In genomic region chr19:9834726-9835506, GRCh38 we compare ENCODE assay signal across 8 cellular contexts. TPM values are rescaled to one million over a fixed set of nuclear protein-coding genes. Genes with fewer than 3 reads are reported as not detected.
DNase-seq lines count a peak whose midpoint lies in the region; ATAC-seq and TF ChIP-seq lines count a peak whose summit lies in the region.

TSS of gene PIN1 (plus strand) at chr19:9835318. CDS start at chr19:9835345, 27 bp downstream.

- peak within 1 kb of the TSS; percentile 91 for H3K27ac Mint-ChIP-seq in activated T-cell treated with anti-CD3 and anti-CD28 coated beads, Interleukin-2, amount 50 U/mL, for 24 hours

- H3K9ac ChIP-seq in mucosa of stomach (ENCODE audit: low read length) = peak within 1 kb of the TSS; percentile 44

- peaks cover 25% of the 10 kb centered on the region for H3K4me1 Mint-ChIP-seq in activated T-cell treated with anti-CD3 and anti-CD28 coated beads, Interleukin-2, amount 50 U/mL, for 24 hours (ENCODE audit: low read depth)

- peak within 1 kb of the TSS; percentile 89 for H3K4me3 Mint-ChIP-seq in activated T-cell treated with anti-CD3 and anti-CD28 coated beads, Interleukin-2, amount 50 U/mL, for 24 hours

- H3K9me3 Mint-ChIP-seq in activated T-cell treated with anti-CD3 and anti-CD28 coated beads, Interleukin-2, amount 50 U/mL, for 24 hours = no peaks in the 10 kb centered on the region

- no peaks in the 10 kb centered on the region for H3K27me3 ChIP-seq in mucosa of stomach (ENCODE audit: control insufficient read depth, insufficient read depth, low read length)

- peak; percentile 88 for ATAC-seq in GM21717 (IDR thresholded peaks at IDR 0.05; ENCODE audit: unreplicated experiment)

- H3K36me3 ChIP-seq in mucosa of stomach (ENCODE audit: control insufficient read depth, insufficient read depth, low read length) = no peaks in the 10 kb centered on the region

- H3K27me3 Mint-ChIP-seq in activated T-cell treated with anti-CD3 and anti-CD28 coated beads, Interleukin-2, amount 50 U/mL, for 24 hours = no peaks in the 10 kb centered on the region

- peaks cover 48% of the 10 kb centered on the region for H3K36me3 Mint-ChIP-seq in activated T-cell treated with anti-CD3 and anti-CD28 coated beads, Interleukin-2, amount 50 U/mL, for 24 hours (ENCODE audit: low read depth)

- peak; percentile 54 for TF ChIP-seq POLR2A in erythroblast (IDR thresholded peaks at IDR 0.05; ENCODE audit: low read length)

- H3K9me3 ChIP-seq in mucosa of stomach (ENCODE audit: control insufficient read depth, low read length) = no peaks in the 10 kb centered on the region

- DNase-seq in DMS79 (lab: John Stamatoyannopoulos, UW) (peak; percentile 94), KG1 (lab: John Stamatoyannopoulos, UW) (peak; percentile 97), erythroblast (lab: John Stamatoyannopoulos, UW) (peak; percentile 99 to 100)
- peak; percentile 99 for DNase-seq in activated T-cell treated with anti-CD3 and anti-CD28 coated beads, Interleukin-2, amount 50 U/mL, for 24 hours
- peak; percentile 94 to 98 for DNase-seq in stimulated activated CD8-positive, alpha-beta memory T cell treated with anti-CD3 and anti-CD28 coated beads, Interleukin-7, amount 100 ng/mL, for 1 hour (ENCODE audit: low read depth in 2 of 2)

- H3K4me3 ChIP-seq in mucosa of stomach (ENCODE audit: low read length) = peak within 1 kb of the TSS; percentile 69

- H3K4me1 ChIP-seq in mucosa of stomach (ENCODE audit: control insufficient read depth, insufficient read depth, low read length) = peaks cover 9% of the 10 kb centered on the region

TF ChIP-seq in PFSK-1, 5 proteins besides CTCF, POLR2A, EP300 and RAD21:
- TF ChIP-seq, protein P1, sequence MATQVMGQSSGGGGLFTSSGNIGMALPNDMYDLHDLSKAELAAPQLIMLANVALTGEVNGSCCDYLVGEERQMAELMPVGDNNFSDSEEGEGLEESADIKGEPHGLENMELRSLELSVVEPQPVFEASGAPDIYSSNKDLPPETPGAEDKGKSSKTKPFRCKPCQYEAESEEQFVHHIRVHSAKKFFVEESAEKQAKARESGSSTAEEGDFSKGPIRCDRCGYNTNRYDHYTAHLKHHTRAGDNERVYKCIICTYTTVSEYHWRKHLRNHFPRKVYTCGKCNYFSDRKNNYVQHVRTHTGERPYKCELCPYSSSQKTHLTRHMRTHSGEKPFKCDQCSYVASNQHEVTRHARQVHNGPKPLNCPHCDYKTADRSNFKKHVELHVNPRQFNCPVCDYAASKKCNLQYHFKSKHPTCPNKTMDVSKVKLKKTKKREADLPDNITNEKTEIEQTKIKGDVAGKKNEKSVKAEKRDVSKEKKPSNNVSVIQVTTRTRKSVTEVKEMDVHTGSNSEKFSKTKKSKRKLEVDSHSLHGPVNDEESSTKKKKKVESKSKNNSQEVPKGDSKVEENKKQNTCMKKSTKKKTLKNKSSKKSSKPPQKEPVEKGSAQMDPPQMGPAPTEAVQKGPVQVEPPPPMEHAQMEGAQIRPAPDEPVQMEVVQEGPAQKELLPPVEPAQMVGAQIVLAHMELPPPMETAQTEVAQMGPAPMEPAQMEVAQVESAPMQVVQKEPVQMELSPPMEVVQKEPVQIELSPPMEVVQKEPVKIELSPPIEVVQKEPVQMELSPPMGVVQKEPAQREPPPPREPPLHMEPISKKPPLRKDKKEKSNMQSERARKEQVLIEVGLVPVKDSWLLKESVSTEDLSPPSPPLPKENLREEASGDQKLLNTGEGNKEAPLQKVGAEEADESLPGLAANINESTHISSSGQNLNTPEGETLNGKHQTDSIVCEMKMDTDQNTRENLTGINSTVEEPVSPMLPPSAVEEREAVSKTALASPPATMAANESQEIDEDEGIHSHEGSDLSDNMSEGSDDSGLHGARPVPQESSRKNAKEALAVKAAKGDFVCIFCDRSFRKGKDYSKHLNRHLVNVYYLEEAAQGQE (IDR thresholded peaks at IDR 0.05; ENCODE audit: insufficient read depth in 1 of 2, low read depth in 2 of 2, low read length in 2 of 2) = no peak
- TF ChIP-seq TAF1 (IDR thresholded peaks at IDR 0.05; ENCODE audit: borderline replicate concordance, insufficient read depth, low read length) = peak; percentile 81; the same call in 1 of the 2 replicates
- peak; percentile 84 for TF ChIP-seq FOXP2 (optimal IDR thresholded peaks at IDR 0.05; ENCODE audit: borderline replicate concordance, extremely low read depth, extremely low read length, insufficient read depth)
- TF ChIP-seq POLR2AphosphoS5 (IDR thresholded peaks at IDR 0.05; ENCODE audit: low read depth, low read length) = 0 out of 2 replicates have a peak, but pooled peaks have one; percentile 41
- TF ChIP-seq SIN3A (IDR thresholded peaks at IDR 0.05; ENCODE audit: borderline replicate concordance, insufficient read depth, low read length) = no peak

RNA-seq across cellular contexts. Expression of gene PIN1, which starts in this region (rescaled TPM):
- polyA plus RNA-seq in PFSK-1 (2012; ENCODE audit: insufficient read length, low read depth) = 158 TPM

Comparison
In these comparisons a context has a peak if more than half of its experiments do, and no peak if none do; other contexts are left out.
1. Peak in every context shown above with its lines: DNase-seq, ATAC-seq and H3K4me3 ChIP-seq.